Comparison of ENCODE assay signal across 1 cellular context in the genomic region with DNA sequence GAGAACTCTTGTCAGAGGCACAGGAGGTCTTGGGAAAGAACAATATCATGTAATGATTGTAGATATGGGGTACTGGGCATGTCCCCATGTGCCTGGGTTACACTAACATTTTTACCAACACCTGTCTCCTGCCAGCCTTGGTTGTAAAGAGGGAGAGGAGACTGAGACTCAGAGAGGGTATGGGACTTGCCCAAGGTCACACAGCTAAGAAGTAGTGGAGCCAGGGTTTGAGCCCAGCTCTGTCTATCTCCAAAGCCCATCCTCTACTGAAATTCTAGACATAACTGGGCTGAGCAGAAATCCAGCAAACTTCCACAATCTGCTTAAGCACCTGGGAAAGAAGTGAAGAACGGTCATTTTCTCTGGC.
TF ChIP-seq lines count a peak whose summit lies in the region.

No MANE protein-coding gene starts in this region.

TF ChIP-seq in SK-N-SH, 30 proteins besides CTCF, POLR2A, EP300 and RAD21 (continued from another document):
- TF ChIP-seq YY1 (IDR thresholded peaks at IDR 0.05; ENCODE audit: low read depth) (no peak), GABPA (IDR thresholded peaks at IDR 0.05; ENCODE audit: low read depth) (no peak), POLR2AphosphoS5 (IDR thresholded peaks at IDR 0.05; ENCODE audit: low read depth, low read length) (no peak), NFIC (IDR thresholded peaks at IDR 0.05; ENCODE audit: borderline replicate concordance) (no peak), ELF1 (IDR thresholded peaks at IDR 0.05) (no peak), JUND (IDR thresholded peaks at IDR 0.05) (no peak), SIN3A (IDR thresholded peaks at IDR 0.05; ENCODE audit: borderline replicate concordance, low read depth, low read length) (no peak), RCOR1 (IDR thresholded peaks at IDR 0.05; ENCODE audit: low read length) (no peak), TEAD4 (IDR thresholded peaks at IDR 0.05; ENCODE audit: borderline replicate concordance, insufficient read depth) (no peak), FOXM1 (IDR thresholded peaks at IDR 0.05; ENCODE audit: low read depth) (no peak), FOSL2 (IDR thresholded peaks at IDR 0.05; ENCODE audit: borderline replicate concordance, low read depth) (no peak), SMC3 (IDR thresholded peaks at IDR 0.05; ENCODE audit: low read depth, low read length) (no peak), MEF2A (IDR thresholded peaks at IDR 0.05; ENCODE audit: borderline replicate concordance, low read depth) (no peak)
- TF ChIP-seq, protein P1, sequence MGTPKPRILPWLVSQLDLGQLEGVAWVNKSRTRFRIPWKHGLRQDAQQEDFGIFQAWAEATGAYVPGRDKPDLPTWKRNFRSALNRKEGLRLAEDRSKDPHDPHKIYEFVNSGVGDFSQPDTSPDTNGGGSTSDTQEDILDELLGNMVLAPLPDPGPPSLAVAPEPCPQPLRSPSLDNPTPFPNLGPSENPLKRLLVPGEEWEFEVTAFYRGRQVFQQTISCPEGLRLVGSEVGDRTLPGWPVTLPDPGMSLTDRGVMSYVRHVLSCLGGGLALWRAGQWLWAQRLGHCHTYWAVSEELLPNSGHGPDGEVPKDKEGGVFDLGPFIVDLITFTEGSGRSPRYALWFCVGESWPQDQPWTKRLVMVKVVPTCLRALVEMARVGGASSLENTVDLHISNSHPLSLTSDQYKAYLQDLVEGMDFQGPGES (IDR thresholded peaks at IDR 0.05; ENCODE audit: low read depth, low read length): no peak
- TF ChIP-seq, protein P2, sequence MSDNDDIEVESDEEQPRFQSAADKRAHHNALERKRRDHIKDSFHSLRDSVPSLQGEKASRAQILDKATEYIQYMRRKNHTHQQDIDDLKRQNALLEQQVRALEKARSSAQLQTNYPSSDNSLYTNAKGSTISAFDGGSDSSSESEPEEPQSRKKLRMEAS (IDR thresholded peaks at IDR 0.05; ENCODE audit: low read depth): no peak
- TF ChIP-seq, protein P3, sequence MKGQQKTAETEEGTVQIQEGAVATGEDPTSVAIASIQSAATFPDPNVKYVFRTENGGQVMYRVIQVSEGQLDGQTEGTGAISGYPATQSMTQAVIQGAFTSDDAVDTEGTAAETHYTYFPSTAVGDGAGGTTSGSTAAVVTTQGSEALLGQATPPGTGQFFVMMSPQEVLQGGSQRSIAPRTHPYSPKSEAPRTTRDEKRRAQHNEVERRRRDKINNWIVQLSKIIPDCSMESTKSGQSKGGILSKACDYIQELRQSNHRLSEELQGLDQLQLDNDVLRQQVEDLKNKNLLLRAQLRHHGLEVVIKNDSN (IDR thresholded peaks at IDR 0.05; ENCODE audit: borderline replicate concordance, low read depth): no peak
